In genomic region chr4:187335339-187335738, GRCh38 we compare ENCODE assay signal across 33 cellular contexts.
"Had no signal": no experiment of that assay in that cellular context is flagged by ENCODE, and none has a peak within 500 bp of the region (broad histone marks: within the 10 kb centered on the region; RNA-seq: fewer than 3 reads in every experiment).

No MANE protein-coding gene starts in this region.

- DNase-seq: Karpas-422, Kasumi-1, MG63, MM.1S, MV-4-11, NCI-H1048, NCI-H1092, NCI-H1092 treated with DMSO at 0.1 percent for 48 hours, NCI-H1105, NCI-H1105 treated with DMSO at 0.1 percent for 48 hours, NCI-H1417, NCI-H1417 treated with DMSO at 0.1 percent for 48 hours, NCI-H1436, NCI-H1436 treated with DMSO at 0.1 percent for 48 hours, NCI-H146, NCI-H1694, NCI-H1694 treated with DMSO at 0.1 percent for 48 hours, NCI-H187, NCI-H187 treated with DMSO at 0.1 percent for 48 hours, NCI-H1930, NCI-H2029, NCI-H2029 treated with DMSO at 0.1 percent for 48 hours, NCI-H2081, NCI-H2081 treated with DMSO at 0.1 percent for 48 hours, NCI-H2107, NCI-H2171, NCI-H2171 treated with DMSO at 0.1 percent for 48 hours, NCI-H2227 treated with DMSO at 0.1 percent for 48 hours, NCI-H226, NCI-H345, NCI-H446, NCI-H446 treated with DMSO at 0.1 percent for 48 hours, NCI-H510A had no signal
